In the genomic region with DNA sequence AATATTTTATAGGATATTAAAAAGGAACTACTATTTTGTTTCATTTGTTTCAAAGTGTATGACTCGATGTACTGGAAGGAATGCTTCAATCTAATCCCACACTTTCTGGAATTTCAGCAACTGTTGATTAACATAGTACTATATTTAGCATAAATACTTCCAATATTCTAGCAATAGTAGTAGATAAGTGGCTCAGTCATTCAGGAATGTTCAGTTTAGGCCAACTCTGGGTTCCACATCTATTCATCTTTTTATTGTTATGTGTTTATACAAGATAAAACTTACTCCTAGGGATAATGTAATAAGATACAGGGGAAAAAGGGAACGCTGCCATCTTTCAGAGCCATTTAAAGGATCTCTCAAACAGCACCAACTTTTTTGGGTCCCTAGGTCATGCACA, we compare ENCODE assay signal across 19 cellular contexts. TPM values are rescaled to one million over a fixed set of nuclear protein-coding genes. Genes with fewer than 3 reads are reported as not detected.
DNase-seq lines count a peak whose midpoint lies in the region; ATAC-seq and TF ChIP-seq lines count a peak whose summit lies in the region.
"Had no signal": no experiment of that assay in that cellular context is flagged by ENCODE, and none has a peak within 500 bp of the region (broad histone marks: within the 10 kb centered on the region; RNA-seq: fewer than 3 reads in every experiment).

No MANE protein-coding gene starts in this region.

- peak overlapping the region; percentile 12 for H3K27ac Mint-ChIP-seq in glutamatergic neuron (ENCODE audit: unreplicated experiment)
- no peak overlapping the region for H3K27ac Mint-ChIP-seq in stimulated activated naive B cell treated with anti-CD40 and anti-IgM and Interleukin-4, amounts not matched to agents 10 μg/mL and 1 μg/mL and 100 μg/mL, for 72 hours
- H3K27ac Mint-ChIP-seq: activated naive CD8-positive, alpha-beta T cell treated with anti-CD3 and anti-CD28 coated beads for 36 hours; activated T-helper 2 cell treated with anti-CD3 and anti-CD28 coated beads, Interferon-gamma antibody, Interleukin-2, Interleukin-4, amounts not matched to agents 10 μg/mL and 5 μg/mL and 100 μg/mL, durations not matched to agents 14 hours and 24 hours and 36 hours; IgD-negative memory B cell; T-helper 2 cell treated with Interferon-gamma antibody and Interleukin-4, amounts not matched to agents 5 μg/mL and 100 μg/mL, for 36 hours had no signal

- H3K4me3 ChIP-seq in AG04449 (ENCODE audit: low read depth, low read length) (no peak overlapping the region), astrocyte of the cerebellum (ENCODE audit: low read depth, low read length) (no peak overlapping the region)
- H3K4me3 ChIP-seq: colonic mucosa had no signal

- DNase-seq in AG04449 (ENCODE audit: low read depth, low spot score), result peak; percentile 56
- peak; percentile 37 for DNase-seq in HCEC 1CT
- peak; percentile 29 for DNase-seq in astrocyte of the cerebellum (ENCODE audit: low read depth)
- DNase-seq in glutamatergic neuron, result no peak
- DNase-seq in NCI-H1436 (lab: John Stamatoyannopoulos, UW), result no peak
- no peak for DNase-seq in T-helper 9 cell
- no peak for DNase-seq in activated T-cell treated with anti-CD3 and anti-CD28 coated beads, Interleukin-2, amount 50 U/mL, for 4 hours
- no peak for DNase-seq in stimulated activated naive B cell treated with anti-CD40 and anti-IgM and Interleukin-4, amounts not matched to agents 10 μg/mL and 1 μg/mL and 100 μg/mL, for 72 hours
- DNase-seq: activated naive CD8-positive, alpha-beta T cell treated with anti-CD3 and anti-CD28 coated beads for 36 hours; colonic mucosa; DMS79; left ventricle myocardium superior; NCI-H1417 treated with DMSO at 0.1 percent for 48 hours; NCI-H524; stimulated activated CD4-positive, alpha-beta T cell treated with anti-CD3 and anti-CD28 coated beads, Interleukin-4, amount 100 ng/mL, for 1 hour; stimulated activated naive CD4-positive, alpha-beta T cell treated with Interleukin-2 at 50 U/mL for 16 hours had no signal

- in situ Hi-C loops in astrocyte of the cerebellum (cut with HindIII; ENCODE audit: low sequenced_read_pairs), result no loop called here

- H3K9me3 Mint-ChIP-seq in glutamatergic neuron (ENCODE audit: unreplicated experiment), result peaks cover 1% of the 10 kb centered on the region
- no peaks in the 10 kb centered on the region for H3K9me3 Mint-ChIP-seq in activated T-cell treated with anti-CD3 and anti-CD28 coated beads, Interleukin-2, amount 50 U/mL, for 4 hours
- no peaks in the 10 kb centered on the region for H3K9me3 Mint-ChIP-seq in stimulated activated naive B cell treated with anti-CD40 and anti-IgM and Interleukin-4, amounts not matched to agents 10 μg/mL and 1 μg/mL and 100 μg/mL, for 72 hours
- H3K9me3 Mint-ChIP-seq: activated naive CD8-positive, alpha-beta T cell treated with anti-CD3 and anti-CD28 coated beads for 36 hours; activated T-helper 2 cell treated with anti-CD3 and anti-CD28 coated beads, Interferon-gamma antibody, Interleukin-2, Interleukin-4, amounts not matched to agents 10 μg/mL and 5 μg/mL and 100 μg/mL, durations not matched to agents 14 hours and 24 hours and 36 hours; IgD-negative memory B cell; T-helper 2 cell treated with Interferon-gamma antibody and Interleukin-4, amounts not matched to agents 5 μg/mL and 100 μg/mL, for 36 hours had no signal

- H3K4me3 Mint-ChIP-seq in glutamatergic neuron (ENCODE audit: unreplicated experiment), result no peak overlapping the region
- H3K4me3 Mint-ChIP-seq in activated T-cell treated with anti-CD3 and anti-CD28 coated beads, Interleukin-2, amount 50 U/mL, for 4 hours, result no peak overlapping the region
- no peak overlapping the region for H3K4me3 Mint-ChIP-seq in stimulated activated naive B cell treated with anti-CD40 and anti-IgM and Interleukin-4, amounts not matched to agents 10 μg/mL and 1 μg/mL and 100 μg/mL, for 72 hours
- H3K4me3 Mint-ChIP-seq: activated naive CD8-positive, alpha-beta T cell treated with anti-CD3 and anti-CD28 coated beads for 36 hours; IgD-negative memory B cell; T-helper 2 cell treated with Interferon-gamma antibody and Interleukin-4, amounts not matched to agents 5 μg/mL and 100 μg/mL, for 36 hours had no signal

- H3K4me1 Mint-ChIP-seq in glutamatergic neuron (ENCODE audit: low read depth, unreplicated experiment), result no peaks in the 10 kb centered on the region
- H3K4me1 Mint-ChIP-seq in activated T-cell treated with anti-CD3 and anti-CD28 coated beads, Interleukin-2, amount 50 U/mL, for 4 hours (ENCODE audit: low read depth), result no peaks in the 10 kb centered on the region
- no peaks in the 10 kb centered on the region for H3K4me1 Mint-ChIP-seq in stimulated activated naive B cell treated with anti-CD40 and anti-IgM and Interleukin-4, amounts not matched to agents 10 μg/mL and 1 μg/mL and 100 μg/mL, for 72 hours
- H3K4me1 Mint-ChIP-seq: activated naive CD8-positive, alpha-beta T cell treated with anti-CD3 and anti-CD28 coated beads for 36 hours; IgD-negative memory B cell had no signal

- H3K36me3 Mint-ChIP-seq in glutamatergic neuron (ENCODE audit: unreplicated experiment), result no peaks in the 10 kb centered on the region
- H3K36me3 Mint-ChIP-seq in activated T-cell treated with anti-CD3 and anti-CD28 coated beads, Interleukin-2, amount 50 U/mL, for 4 hours (ENCODE audit: insufficient read depth), result peaks cover 15% of the 10 kb centered on the region
- H3K36me3 Mint-ChIP-seq in stimulated activated naive B cell treated with anti-CD40 and anti-IgM and Interleukin-4, amounts not matched to agents 10 μg/mL and 1 μg/mL and 100 μg/mL, for 72 hours, result peaks cover 20 to 28% of the 10 kb centered on the region in 2 donors

- CTCF ChIA-PET in AG04449 (lab: Yijun Ruan, JAX), result no interaction called here

- TF ChIP-seq CTCF in AG04449 (IDR thresholded peaks at IDR 0.05; ENCODE audit: insufficient read depth, low read length, missing control alignments) (no peak), astrocyte of the cerebellum (IDR thresholded peaks at IDR 0.05; ENCODE audit: low read depth, low read length, missing control alignments) (no peak), glutamatergic neuron (IDR thresholded peaks at IDR 0.05; ENCODE audit: partially characterized antibody, unreplicated experiment) (no peak)

- POLR2A ChIA-PET in AG04449 (lab: Yijun Ruan, JAX), result no interaction called here

- no peaks in the 10 kb centered on the region for H3K27me3 Mint-ChIP-seq in glutamatergic neuron (ENCODE audit: unreplicated experiment)
- no peaks in the 10 kb centered on the region for H3K27me3 Mint-ChIP-seq in activated T-cell treated with anti-CD3 and anti-CD28 coated beads, Interleukin-2, amount 50 U/mL, for 4 hours (ENCODE audit: low read depth)
- H3K27me3 Mint-ChIP-seq in stimulated activated naive B cell treated with anti-CD40 and anti-IgM and Interleukin-4, amounts not matched to agents 10 μg/mL and 1 μg/mL and 100 μg/mL, for 72 hours, result no peaks in the 10 kb centered on the region
- H3K27me3 Mint-ChIP-seq: activated naive CD8-positive, alpha-beta T cell treated with anti-CD3 and anti-CD28 coated beads for 36 hours; IgD-negative memory B cell had no signal

- ATAC-seq in activated T-cell treated with anti-CD3 and anti-CD28 coated beads, Interleukin-2, amount 50 U/mL, for 4 hours, result no peak
- ATAC-seq in stimulated activated naive B cell treated with anti-CD40 and anti-IgM and Interleukin-4, amounts not matched to agents 10 μg/mL and 1 μg/mL and 100 μg/mL, for 72 hours (replicated peaks), result no peak
- ATAC-seq: left ventricle myocardium superior had no signal

RNA-seq across cellular contexts. Expression of gene ORC2, which starts 22.3 kb away (rescaled TPM):
- 28.2 TPM for total RNA-seq in glutamatergic neuron (ENCODE audit: unreplicated experiment)
- 10 to 100 TPM; 42.7 to 52.4 (median 45.9) TPM for total RNA-seq in activated T-cell treated with anti-CD3 and anti-CD28 coated beads, Interleukin-2, amount 50 U/mL, for 4 hours

Comparison
In these comparisons a context has a peak if more than half of its experiments do, and no peak if none do; other contexts are left out.
1. DNase-seq: peak in AG04449 (single experiment), HCEC 1CT (single experiment) and astrocyte of the cerebellum (single experiment); none in glutamatergic neuron (single experiment), NCI-H1436 (single experiment), T-helper 9 cell (single experiment), activated T-cell treated with anti-CD3 and anti-CD28 coated beads, Interleukin-2, amount 50 U/mL, for 4 hours (single experiment) and stimulated activated naive B cell treated with anti-CD40 and anti-IgM and Interleukin-4, amounts not matched to agents 10 μg/mL and 1 μg/mL and 100 μg/mL, for 72 hours (single experiment).